In the genomic region with DNA sequence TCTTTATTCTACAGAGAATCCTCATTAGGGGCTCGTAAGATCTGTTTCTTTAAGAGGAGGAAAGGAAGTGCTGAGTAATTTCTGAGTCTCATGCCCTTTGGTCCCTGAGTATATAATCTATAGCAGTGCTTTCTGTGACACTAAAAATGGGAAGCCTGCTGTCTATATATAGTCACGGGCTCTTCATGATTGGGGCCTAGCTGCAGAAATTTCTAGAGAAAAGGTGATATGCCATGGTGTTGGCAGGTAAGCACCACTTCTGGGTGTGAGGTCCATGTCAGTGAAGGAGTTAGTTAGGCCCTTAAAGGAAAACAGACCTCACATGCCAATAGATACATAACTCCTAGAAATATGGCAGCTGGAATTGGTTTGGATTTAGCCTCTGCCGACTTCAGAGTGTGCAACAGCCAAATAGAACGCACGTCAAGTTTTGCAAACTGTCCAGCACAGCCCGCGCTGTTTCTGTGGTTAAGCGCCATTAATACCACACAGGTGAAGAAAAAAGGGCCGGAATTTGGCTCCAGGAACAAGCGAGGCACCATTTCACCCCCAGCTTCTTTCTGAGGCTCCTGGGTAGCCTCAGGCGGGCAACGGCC, we compare ENCODE assay signal across 1 cellular context.
TF ChIP-seq lines count a peak whose summit lies in the region.

No MANE protein-coding gene starts in this region.

TF ChIP-seq in GM23338, 12 proteins besides CTCF, POLR2A, EP300 and RAD21 (continued from another document):
- TF ChIP-seq, protein P1, sequence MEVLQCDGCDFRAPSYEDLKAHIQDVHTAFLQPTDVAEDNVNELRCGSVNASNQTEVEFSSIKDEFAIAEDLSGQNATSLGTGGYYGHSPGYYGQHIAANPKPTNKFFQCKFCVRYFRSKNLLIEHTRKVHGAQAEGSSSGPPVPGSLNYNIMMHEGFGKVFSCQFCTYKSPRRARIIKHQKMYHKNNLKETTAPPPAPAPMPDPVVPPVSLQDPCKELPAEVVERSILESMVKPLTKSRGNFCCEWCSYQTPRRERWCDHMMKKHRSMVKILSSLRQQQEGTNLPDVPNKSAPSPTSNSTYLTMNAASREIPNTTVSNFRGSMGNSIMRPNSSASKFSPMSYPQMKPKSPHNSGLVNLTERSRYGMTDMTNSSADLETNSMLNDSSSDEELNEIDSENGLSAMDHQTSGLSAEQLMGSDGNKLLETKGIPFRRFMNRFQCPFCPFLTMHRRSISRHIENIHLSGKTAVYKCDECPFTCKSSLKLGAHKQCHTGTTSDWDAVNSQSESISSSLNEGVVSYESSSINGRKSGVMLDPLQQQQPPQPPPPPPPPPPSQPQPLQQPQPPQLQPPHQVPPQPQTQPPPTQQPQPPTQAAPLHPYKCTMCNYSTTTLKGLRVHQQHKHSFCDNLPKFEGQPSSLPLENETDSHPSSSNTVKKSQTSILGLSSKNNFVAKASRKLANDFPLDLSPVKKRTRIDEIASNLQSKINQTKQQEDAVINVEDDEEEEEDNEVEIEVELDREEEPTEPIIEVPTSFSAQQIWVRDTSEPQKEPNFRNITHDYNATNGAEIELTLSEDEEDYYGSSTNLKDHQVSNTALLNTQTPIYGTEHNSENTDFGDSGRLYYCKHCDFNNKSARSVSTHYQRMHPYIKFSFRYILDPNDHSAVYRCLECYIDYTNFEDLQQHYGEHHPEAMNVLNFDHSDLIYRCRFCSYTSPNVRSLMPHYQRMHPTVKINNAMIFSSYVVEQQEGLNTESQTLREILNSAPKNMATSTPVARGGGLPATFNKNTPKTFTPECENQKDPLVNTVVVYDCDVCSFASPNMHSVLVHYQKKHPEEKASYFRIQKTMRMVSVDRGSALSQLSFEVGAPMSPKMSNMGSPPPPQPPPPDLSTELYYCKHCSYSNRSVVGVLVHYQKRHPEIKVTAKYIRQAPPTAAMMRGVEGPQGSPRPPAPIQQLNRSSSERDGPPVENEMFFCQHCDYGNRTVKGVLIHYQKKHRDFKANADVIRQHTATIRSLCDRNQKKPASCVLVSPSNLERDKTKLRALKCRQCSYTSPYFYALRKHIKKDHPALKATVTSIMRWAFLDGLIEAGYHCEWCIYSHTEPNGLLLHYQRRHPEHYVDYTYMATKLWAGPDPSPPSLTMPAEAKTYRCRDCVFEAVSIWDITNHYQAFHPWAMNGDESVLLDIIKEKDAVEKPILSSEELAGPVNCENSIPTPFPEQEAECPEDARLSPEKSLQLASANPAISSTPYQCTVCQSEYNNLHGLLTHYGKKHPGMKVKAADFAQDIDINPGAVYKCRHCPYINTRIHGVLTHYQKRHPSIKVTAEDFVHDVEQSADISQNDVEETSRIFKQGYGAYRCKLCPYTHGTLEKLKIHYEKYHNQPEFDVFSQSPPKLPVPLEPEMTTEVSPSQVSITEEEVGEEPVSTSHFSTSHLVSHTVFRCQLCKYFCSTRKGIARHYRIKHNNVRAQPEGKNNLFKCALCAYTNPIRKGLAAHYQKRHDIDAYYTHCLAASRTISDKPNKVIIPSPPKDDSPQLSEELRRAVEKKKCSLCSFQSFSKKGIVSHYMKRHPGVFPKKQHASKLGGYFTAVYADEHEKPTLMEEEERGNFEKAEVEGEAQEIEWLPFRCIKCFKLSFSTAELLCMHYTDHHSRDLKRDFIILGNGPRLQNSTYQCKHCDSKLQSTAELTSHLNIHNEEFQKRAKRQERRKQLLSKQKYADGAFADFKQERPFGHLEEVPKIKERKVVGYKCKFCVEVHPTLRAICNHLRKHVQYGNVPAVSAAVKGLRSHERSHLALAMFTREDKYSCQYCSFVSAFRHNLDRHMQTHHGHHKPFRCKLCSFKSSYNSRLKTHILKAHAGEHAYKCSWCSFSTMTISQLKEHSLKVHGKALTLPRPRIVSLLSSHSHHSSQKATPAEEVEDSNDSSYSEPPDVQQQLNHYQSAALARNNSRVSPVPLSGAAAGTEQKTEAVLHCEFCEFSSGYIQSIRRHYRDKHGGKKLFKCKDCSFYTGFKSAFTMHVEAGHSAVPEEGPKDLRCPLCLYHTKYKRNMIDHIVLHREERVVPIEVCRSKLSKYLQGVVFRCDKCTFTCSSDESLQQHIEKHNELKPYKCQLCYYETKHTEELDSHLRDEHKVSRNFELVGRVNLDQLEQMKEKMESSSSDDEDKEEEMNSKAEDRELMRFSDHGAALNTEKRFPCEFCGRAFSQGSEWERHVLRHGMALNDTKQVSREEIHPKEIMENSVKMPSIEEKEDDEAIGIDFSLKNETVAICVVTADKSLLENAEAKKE (CRISPR knock-in tag; IDR thresholded peaks at IDR 0.05): no peak
- TF ChIP-seq EZH2 (IDR thresholded peaks at IDR 0.05; ENCODE audit: low read depth, unreplicated experiment): no peak
- no peak for TF ChIP-seq NANOG (IDR thresholded peaks at IDR 0.05; ENCODE audit: borderline replicate concordance)
- TF ChIP-seq ZNF331 (CRISPR knock-in tag; IDR thresholded peaks at IDR 0.05; ENCODE audit: low read depth): no peak
- TF ChIP-seq, protein P2, sequence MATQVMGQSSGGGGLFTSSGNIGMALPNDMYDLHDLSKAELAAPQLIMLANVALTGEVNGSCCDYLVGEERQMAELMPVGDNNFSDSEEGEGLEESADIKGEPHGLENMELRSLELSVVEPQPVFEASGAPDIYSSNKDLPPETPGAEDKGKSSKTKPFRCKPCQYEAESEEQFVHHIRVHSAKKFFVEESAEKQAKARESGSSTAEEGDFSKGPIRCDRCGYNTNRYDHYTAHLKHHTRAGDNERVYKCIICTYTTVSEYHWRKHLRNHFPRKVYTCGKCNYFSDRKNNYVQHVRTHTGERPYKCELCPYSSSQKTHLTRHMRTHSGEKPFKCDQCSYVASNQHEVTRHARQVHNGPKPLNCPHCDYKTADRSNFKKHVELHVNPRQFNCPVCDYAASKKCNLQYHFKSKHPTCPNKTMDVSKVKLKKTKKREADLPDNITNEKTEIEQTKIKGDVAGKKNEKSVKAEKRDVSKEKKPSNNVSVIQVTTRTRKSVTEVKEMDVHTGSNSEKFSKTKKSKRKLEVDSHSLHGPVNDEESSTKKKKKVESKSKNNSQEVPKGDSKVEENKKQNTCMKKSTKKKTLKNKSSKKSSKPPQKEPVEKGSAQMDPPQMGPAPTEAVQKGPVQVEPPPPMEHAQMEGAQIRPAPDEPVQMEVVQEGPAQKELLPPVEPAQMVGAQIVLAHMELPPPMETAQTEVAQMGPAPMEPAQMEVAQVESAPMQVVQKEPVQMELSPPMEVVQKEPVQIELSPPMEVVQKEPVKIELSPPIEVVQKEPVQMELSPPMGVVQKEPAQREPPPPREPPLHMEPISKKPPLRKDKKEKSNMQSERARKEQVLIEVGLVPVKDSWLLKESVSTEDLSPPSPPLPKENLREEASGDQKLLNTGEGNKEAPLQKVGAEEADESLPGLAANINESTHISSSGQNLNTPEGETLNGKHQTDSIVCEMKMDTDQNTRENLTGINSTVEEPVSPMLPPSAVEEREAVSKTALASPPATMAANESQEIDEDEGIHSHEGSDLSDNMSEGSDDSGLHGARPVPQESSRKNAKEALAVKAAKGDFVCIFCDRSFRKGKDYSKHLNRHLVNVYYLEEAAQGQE (IDR thresholded peaks at IDR 0.05; ENCODE audit: unreplicated experiment): no peak
- TF ChIP-seq STAT1 (IDR thresholded peaks at IDR 0.05; ENCODE audit: unreplicated experiment): no peak
TF ChIP-seq in GM23338: peak in this region for 0.
